Comparison of ENCODE assay signal across 1 cellular context in genomic region chr12:14207946-14208612, GRCh38.
TF ChIP-seq lines count a peak whose summit lies in the region.

No MANE protein-coding gene starts in this region.

TF ChIP-seq in HCT116, 20 proteins besides CTCF, POLR2A, EP300 and RAD21 (continued from another document):
- TF ChIP-seq REST (IDR thresholded peaks at IDR 0.05; ENCODE audit: low read depth) = no peak
